ENCODE assay signal across 18 cellular contexts in genomic region chr7:76329479-76329878, GRCh38.
"Had no signal": no experiment of that assay in that cellular context is flagged by ENCODE, and none has a peak within 500 bp of the region (broad histone marks: within the 10 kb centered on the region; RNA-seq: fewer than 3 reads in every experiment).

No MANE protein-coding gene starts in this region.

- H3K27me3 Mint-ChIP-seq: activated CD4-positive, alpha-beta T cell treated with anti-CD3 and anti-CD28 coated beads, Interleukin-2, amount 10 ng/mL, durations not matched to agents 7 days and 5 days; stimulated activated memory B cell treated with anti-CD40 and anti-IgM and Interleukin-4, amounts not matched to agents 10 μg/mL and 1 μg/mL and 100 μg/mL, for 72 hours had no signal

- ATAC-seq: activated CD4-positive, CD25-positive, alpha-beta regulatory T cell treated with anti-CD3 and anti-CD28 coated beads, Interleukin-2, amount 50 U/mL, for 24 hours; activated CD8-positive, alpha-beta T cell treated with anti-CD3 and anti-CD28 coated beads, Interleukin-2, amount 10 ng/mL, durations not matched to agents 7 days and 5 days; activated naive CD4-positive, alpha-beta T cell treated with anti-CD3 and anti-CD28 coated beads, Interleukin-2, amount 50 U/mL, for 72 hours; body of pancreas; right cardiac atrium; stimulated activated memory B cell treated with anti-CD40 and anti-IgM and Interleukin-4, amounts not matched to agents 10 μg/mL and 1 μg/mL and 100 μg/mL, for 72 hours had no signal

- H3K9me3 Mint-ChIP-seq: activated CD4-positive, alpha-beta T cell treated with anti-CD3 and anti-CD28 coated beads, Interleukin-2, amount 10 ng/mL, durations not matched to agents 7 days and 5 days; activated naive CD4-positive, alpha-beta T cell treated with anti-CD3 and anti-CD28 coated beads, Interleukin-2, amount 50 U/mL, for 72 hours; nephron; stimulated activated memory B cell treated with anti-CD40 and anti-IgM and Interleukin-4, amounts not matched to agents 10 μg/mL and 1 μg/mL and 100 μg/mL, for 72 hours had no signal

- H3K27ac Mint-ChIP-seq: activated CD4-positive, alpha-beta T cell treated with anti-CD3 and anti-CD28 coated beads, Interleukin-2, amount 10 ng/mL, durations not matched to agents 7 days and 5 days; activated CD8-positive, alpha-beta T cell treated with anti-CD3 and anti-CD28 coated beads, Interleukin-2, amount 10 ng/mL, durations not matched to agents 7 days and 5 days; stimulated activated memory B cell treated with anti-CD40 and anti-IgM and Interleukin-4, amounts not matched to agents 10 μg/mL and 1 μg/mL and 100 μg/mL, for 72 hours had no signal

- DNase-seq: activated CD4-positive, alpha-beta T cell treated with anti-CD3 and anti-CD28 coated beads, Interleukin-2, amount 10 ng/mL, durations not matched to agents 7 days and 5 days; activated CD8-positive, alpha-beta T cell treated with anti-CD3 and anti-CD28 coated beads, Interleukin-2, amount 10 ng/mL, durations not matched to agents 7 days and 5 days; activated effector memory CD4-positive, alpha-beta T cell treated with anti-CD3 and anti-CD28 coated beads, Interleukin-2, amount 50 U/mL, for 16 hours; activated T-cell treated with anti-CD3 and anti-CD28 coated beads, Interleukin-2, amount 50 U/mL, for 48 hours; amygdala; body of pancreas; foreskin fibroblast; hypothalamus; midbrain; right cardiac atrium; stimulated activated CD4-positive, alpha-beta T cell treated with anti-CD3 and anti-CD28 coated beads, Interleukin-4, amount 100 ng/mL, for 24 hours; T-helper 1 cell; T-helper 9 cell; thyroid gland had no signal

- H3K4me3 Mint-ChIP-seq: activated CD4-positive, alpha-beta T cell treated with anti-CD3 and anti-CD28 coated beads, Interleukin-2, amount 10 ng/mL, durations not matched to agents 7 days and 5 days; activated CD8-positive, alpha-beta T cell treated with anti-CD3 and anti-CD28 coated beads, Interleukin-2, amount 10 ng/mL, durations not matched to agents 7 days and 5 days; nephron; stimulated activated memory B cell treated with anti-CD40 and anti-IgM and Interleukin-4, amounts not matched to agents 10 μg/mL and 1 μg/mL and 100 μg/mL, for 72 hours had no signal
